ENCODE assay signal across 23 cellular contexts in genomic region chr18:33572022-33572421, GRCh38. TPM values are rescaled to one million over a fixed set of nuclear protein-coding genes. Genes with fewer than 3 reads are reported as not detected.
DNase-seq lines count a peak whose midpoint lies in the region; ATAC-seq and TF ChIP-seq lines count a peak whose summit lies in the region.
"Had no signal": no experiment of that assay in that cellular context is flagged by ENCODE, and none has a peak within 500 bp of the region (broad histone marks: within the 10 kb centered on the region; RNA-seq: fewer than 3 reads in every experiment).

No MANE protein-coding gene starts in this region.

- H3K27ac Mint-ChIP-seq in neural progenitor cell, result peak overlapping the region; percentile 29
- H3K27ac Mint-ChIP-seq: CD14-positive monocyte; CD4-positive, alpha-beta T cell; CD8-positive, alpha-beta memory T cell; GM23338; H9 had no signal

- peaks cover 11% of the 10 kb centered on the region for H3K9me3 Mint-ChIP-seq in neural progenitor cell

- H3F3A ChIP-seq in neural progenitor cell (ENCODE audit: low read depth), result no peaks in the 10 kb centered on the region

- no peak overlapping the region for H3K4me3 Mint-ChIP-seq in neural progenitor cell
- H3K4me3 Mint-ChIP-seq: CD14-positive monocyte; CD4-positive, alpha-beta T cell; CD8-positive, alpha-beta memory T cell; GM23338; H9 had no signal

- H3K9ac ChIP-seq in SK-N-MC (ENCODE audit: insufficient read length) (no peak overlapping the region), neural progenitor cell (no peak overlapping the region)
- H3K9ac ChIP-seq: BLaER1 treated with 17β-estradiol and CSF1 and Interleukin-3, amounts not matched to agents 10 nM and 100 nM had no signal

- no peaks in the 10 kb centered on the region for H3K4me1 ChIP-seq in mesodermal cell (ENCODE audit: control insufficient read depth, insufficient read depth, low read length, poor library complexity, severe bottlenecking)
- peaks cover 11% of the 10 kb centered on the region for H3K4me1 ChIP-seq in neural progenitor cell
- H3K4me1 ChIP-seq: A549, BE2C had no signal

- H3K4me3 ChIP-seq in SK-N-MC (no peak overlapping the region), mesodermal cell (ENCODE audit: extremely low read depth, insufficient read depth, low read length, poor library complexity, severe bottlenecking) (no peak overlapping the region), neural progenitor cell (no peak overlapping the region)
- H3K4me3 ChIP-seq: A549; BLaER1 treated with 17β-estradiol and CSF1 and Interleukin-3, amounts not matched to agents 10 nM and 100 nM; GM23338 had no signal

- H3K36me3 Mint-ChIP-seq in neural progenitor cell, result peaks cover 10% of the 10 kb centered on the region
- H3K36me3 Mint-ChIP-seq: CD14-positive monocyte; CD8-positive, alpha-beta memory T cell had no signal

- no peaks in the 10 kb centered on the region for H3K27me3 Mint-ChIP-seq in neural progenitor cell (ENCODE audit: insufficient read depth, low read depth)
- H3K27me3 Mint-ChIP-seq: CD8-positive, alpha-beta memory T cell had no signal

- no peak overlapping the region for H3K4me2 ChIP-seq in neural progenitor cell
- H3K4me2 ChIP-seq: A549; BLaER1 treated with 17β-estradiol and CSF1 and Interleukin-3, amounts not matched to agents 10 nM and 100 nM; GM23338 had no signal

- H3K79me2 ChIP-seq in neural progenitor cell (ENCODE audit: low read depth), result no peaks in the 10 kb centered on the region

- no peak for TF ChIP-seq CTCF in neural progenitor cell (IDR thresholded peaks at IDR 0.05)

- H3K36me3 ChIP-seq in SK-N-MC (ENCODE audit: insufficient read depth, low read length), result no peaks in the 10 kb centered on the region
- H3K36me3 ChIP-seq in mesodermal cell (ENCODE audit: control insufficient read depth, insufficient read depth, low read length), result no peaks in the 10 kb centered on the region
- H3K36me3 ChIP-seq in neural progenitor cell, result no peaks in the 10 kb centered on the region
- H3K36me3 ChIP-seq: BE2C; BLaER1 treated with 17β-estradiol and CSF1 and Interleukin-3, amounts not matched to agents 10 nM and 100 nM had no signal

- H3K4me1 Mint-ChIP-seq in neural progenitor cell, result peaks cover 28% of the 10 kb centered on the region
- H3K4me1 Mint-ChIP-seq: CD14-positive monocyte; CD8-positive, alpha-beta memory T cell had no signal

- WGBS in mesodermal cell (ENCODE audit: insufficient coverage in 2 of 2), 2 experiments, result no CpG with 5 or more reads among the region's 3 CpGs

- peaks cover 13% of the 10 kb centered on the region for H3K27me3 ChIP-seq in neural progenitor cell
- H3K27me3 ChIP-seq: BLaER1 treated with 17β-estradiol and CSF1 and Interleukin-3, amounts not matched to agents 10 nM and 100 nM had no signal

- H3K27ac ChIP-seq in SK-N-MC, result peak overlapping the region; percentile 73
- H3K27ac ChIP-seq in mesodermal cell (ENCODE audit: low read depth, low read length, severe bottlenecking), result peak overlapping the region; percentile 55
- no peak overlapping the region for H3K27ac ChIP-seq in neural progenitor cell
- H3K27ac ChIP-seq: A549; BLaER1 treated with 17β-estradiol and CSF1 and Interleukin-3, amounts not matched to agents 10 nM and 100 nM had no signal

- peaks cover 4% of the 10 kb centered on the region; the same call in 1 of the 2 replicates for H3K9me3 ChIP-seq in SK-N-MC (ENCODE audit: low read depth, low read length)
- peaks cover 7% of the 10 kb centered on the region for H3K9me3 ChIP-seq in mesodermal cell (ENCODE audit: control insufficient read depth, low read length)
- no peaks in the 10 kb centered on the region for H3K9me3 ChIP-seq in neural progenitor cell (ENCODE audit: low read depth)
- H3K9me3 ChIP-seq: A549, BE2C had no signal

- DNase-seq in SK-N-MC (ENCODE audit: low read depth, low spot score), result no peak
- no peak for DNase-seq in neural progenitor cell (ENCODE audit: low spot score)
- peak; percentile 6 for DNase-seq in putamen (ENCODE audit: low spot score)
- no peak for DNase-seq in stimulated activated naive CD8-positive, alpha-beta T cell treated with anti-CD3 and anti-CD28 coated beads, Interleukin-15, Interleukin-2, amounts not matched to agents 100 U/mL and 50 U/mL, for 24 hours
- DNase-seq in HPDE6-E6E7 (ENCODE audit: extremely low spot score), result no peak
- DNase-seq in SHP77 treated with DMSO at 0.1 percent for 48 hours (lab: John Stamatoyannopoulos, UW), result no peak
- DNase-seq: 8988T; ACHN; AML-193; BE2C; CD4-positive, alpha-beta T cell; CD8-positive, alpha-beta memory T cell; DMS 273 treated with DMSO at 0.1 percent for 48 hours; DMS79; EL; GDM1; H9 had no signal

- H2AFZ ChIP-seq in neural progenitor cell (replicated peaks), result no peak overlapping the region
- H2AFZ ChIP-seq: GM23338 had no signal

- no peak for ATAC-seq in stimulated activated naive CD8-positive, alpha-beta T cell treated with anti-CD3 and anti-CD28 coated beads, Interleukin-15, Interleukin-2, amounts not matched to agents 100 U/mL and 50 U/mL, for 24 hours
- ATAC-seq: A549, GM23338, HCT116 had no signal

- no peaks in the 10 kb centered on the region for H4K20me1 ChIP-seq in neural progenitor cell (ENCODE audit: low read depth)
- H4K20me1 ChIP-seq: BLaER1 treated with 17β-estradiol and CSF1 and Interleukin-3, amounts not matched to agents 10 nM and 100 nM had no signal

RNA-seq across cellular contexts. Expression of gene ASXL3, which starts 6.0 kb away (rescaled TPM):
- polyA plus RNA-seq in mesodermal cell (2013, experiment 1 of 2), result 6.0 TPM
- polyA plus RNA-seq in mesodermal cell (2013, experiment 2 of 2), result 8.5 TPM
- 2.7 and 5.1 TPM in 2 replicates for total RNA-seq in neural progenitor cell (ENCODE audit: low replicate concordance)
- total RNA-seq: CD4-positive, alpha-beta T cell; CD8-positive, alpha-beta memory T cell had no signal
- polyA plus RNA-seq: A549; CD14-positive monocyte; CD8-positive, alpha-beta memory T cell had no signal
